1 cellular context compared by ENCODE assay signal in the genomic region with DNA sequence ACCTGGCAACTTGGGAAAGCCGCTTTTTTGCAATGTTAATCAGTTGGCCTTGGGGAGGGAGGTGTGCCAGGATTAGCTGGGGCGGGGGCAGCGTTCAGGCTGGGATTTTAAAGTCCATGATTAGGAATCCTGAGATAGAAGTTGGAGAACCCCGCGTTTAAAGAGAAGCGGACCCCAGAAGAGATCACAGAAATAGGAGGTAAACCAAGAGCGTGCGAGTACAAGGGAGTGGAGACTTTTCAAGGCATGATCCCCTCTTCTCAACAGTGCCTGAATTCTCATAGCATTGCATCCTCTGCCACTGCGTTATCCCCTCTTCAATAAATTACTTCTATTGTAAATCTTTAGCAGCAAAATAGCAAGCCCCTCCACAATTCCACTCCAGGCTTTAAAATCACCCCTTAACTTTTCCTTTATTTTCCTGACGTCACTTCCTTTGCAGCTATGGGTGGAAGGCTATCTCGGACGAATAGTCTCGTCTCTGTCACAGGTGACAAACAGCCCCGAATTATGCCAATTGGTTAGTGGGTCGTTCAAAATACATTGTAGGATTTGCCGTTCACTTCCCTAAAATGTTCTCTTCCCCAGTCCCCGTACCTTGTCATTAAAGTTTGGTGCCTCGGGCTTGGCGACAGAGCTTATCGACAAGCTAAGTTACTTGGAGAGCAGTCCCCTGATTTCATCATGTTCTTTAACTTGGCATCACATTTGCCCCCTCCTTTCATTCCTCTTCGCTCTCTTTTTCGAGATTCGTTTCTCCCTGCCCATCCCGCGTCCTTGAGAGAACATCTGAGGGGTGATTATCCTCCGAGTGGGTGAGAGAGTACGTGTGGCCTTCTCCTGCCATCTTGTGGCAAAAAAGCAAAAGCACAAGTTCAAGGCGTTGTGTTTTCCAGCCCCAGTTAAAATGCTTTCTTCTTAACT.
TF ChIP-seq lines count a peak whose summit lies in the region.

No MANE protein-coding gene starts in this region.

TF ChIP-seq in SK-N-SH, 30 proteins besides CTCF, POLR2A, EP300 and RAD21 (continued from another document):
- TF ChIP-seq, protein P1, sequence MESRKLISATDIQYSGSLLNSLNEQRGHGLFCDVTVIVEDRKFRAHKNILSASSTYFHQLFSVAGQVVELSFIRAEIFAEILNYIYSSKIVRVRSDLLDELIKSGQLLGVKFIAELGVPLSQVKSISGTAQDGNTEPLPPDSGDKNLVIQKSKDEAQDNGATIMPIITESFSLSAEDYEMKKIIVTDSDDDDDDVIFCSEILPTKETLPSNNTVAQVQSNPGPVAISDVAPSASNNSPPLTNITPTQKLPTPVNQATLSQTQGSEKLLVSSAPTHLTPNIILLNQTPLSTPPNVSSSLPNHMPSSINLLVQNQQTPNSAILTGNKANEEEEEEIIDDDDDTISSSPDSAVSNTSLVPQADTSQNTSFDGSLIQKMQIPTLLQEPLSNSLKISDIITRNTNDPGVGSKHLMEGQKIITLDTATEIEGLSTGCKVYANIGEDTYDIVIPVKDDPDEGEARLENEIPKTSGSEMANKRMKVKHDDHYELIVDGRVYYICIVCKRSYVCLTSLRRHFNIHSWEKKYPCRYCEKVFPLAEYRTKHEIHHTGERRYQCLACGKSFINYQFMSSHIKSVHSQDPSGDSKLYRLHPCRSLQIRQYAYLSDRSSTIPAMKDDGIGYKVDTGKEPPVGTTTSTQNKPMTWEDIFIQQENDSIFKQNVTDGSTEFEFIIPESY (IDR thresholded peaks at IDR 0.05; ENCODE audit: borderline replicate concordance, low read depth), result 0 out of 2 replicates have a peak, but pooled peaks have one; percentile 38
- TF ChIP-seq, protein P2, sequence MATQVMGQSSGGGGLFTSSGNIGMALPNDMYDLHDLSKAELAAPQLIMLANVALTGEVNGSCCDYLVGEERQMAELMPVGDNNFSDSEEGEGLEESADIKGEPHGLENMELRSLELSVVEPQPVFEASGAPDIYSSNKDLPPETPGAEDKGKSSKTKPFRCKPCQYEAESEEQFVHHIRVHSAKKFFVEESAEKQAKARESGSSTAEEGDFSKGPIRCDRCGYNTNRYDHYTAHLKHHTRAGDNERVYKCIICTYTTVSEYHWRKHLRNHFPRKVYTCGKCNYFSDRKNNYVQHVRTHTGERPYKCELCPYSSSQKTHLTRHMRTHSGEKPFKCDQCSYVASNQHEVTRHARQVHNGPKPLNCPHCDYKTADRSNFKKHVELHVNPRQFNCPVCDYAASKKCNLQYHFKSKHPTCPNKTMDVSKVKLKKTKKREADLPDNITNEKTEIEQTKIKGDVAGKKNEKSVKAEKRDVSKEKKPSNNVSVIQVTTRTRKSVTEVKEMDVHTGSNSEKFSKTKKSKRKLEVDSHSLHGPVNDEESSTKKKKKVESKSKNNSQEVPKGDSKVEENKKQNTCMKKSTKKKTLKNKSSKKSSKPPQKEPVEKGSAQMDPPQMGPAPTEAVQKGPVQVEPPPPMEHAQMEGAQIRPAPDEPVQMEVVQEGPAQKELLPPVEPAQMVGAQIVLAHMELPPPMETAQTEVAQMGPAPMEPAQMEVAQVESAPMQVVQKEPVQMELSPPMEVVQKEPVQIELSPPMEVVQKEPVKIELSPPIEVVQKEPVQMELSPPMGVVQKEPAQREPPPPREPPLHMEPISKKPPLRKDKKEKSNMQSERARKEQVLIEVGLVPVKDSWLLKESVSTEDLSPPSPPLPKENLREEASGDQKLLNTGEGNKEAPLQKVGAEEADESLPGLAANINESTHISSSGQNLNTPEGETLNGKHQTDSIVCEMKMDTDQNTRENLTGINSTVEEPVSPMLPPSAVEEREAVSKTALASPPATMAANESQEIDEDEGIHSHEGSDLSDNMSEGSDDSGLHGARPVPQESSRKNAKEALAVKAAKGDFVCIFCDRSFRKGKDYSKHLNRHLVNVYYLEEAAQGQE (IDR thresholded peaks at IDR 0.05; ENCODE audit: low read depth, low read length), result no peak
- TF ChIP-seq, protein P3, sequence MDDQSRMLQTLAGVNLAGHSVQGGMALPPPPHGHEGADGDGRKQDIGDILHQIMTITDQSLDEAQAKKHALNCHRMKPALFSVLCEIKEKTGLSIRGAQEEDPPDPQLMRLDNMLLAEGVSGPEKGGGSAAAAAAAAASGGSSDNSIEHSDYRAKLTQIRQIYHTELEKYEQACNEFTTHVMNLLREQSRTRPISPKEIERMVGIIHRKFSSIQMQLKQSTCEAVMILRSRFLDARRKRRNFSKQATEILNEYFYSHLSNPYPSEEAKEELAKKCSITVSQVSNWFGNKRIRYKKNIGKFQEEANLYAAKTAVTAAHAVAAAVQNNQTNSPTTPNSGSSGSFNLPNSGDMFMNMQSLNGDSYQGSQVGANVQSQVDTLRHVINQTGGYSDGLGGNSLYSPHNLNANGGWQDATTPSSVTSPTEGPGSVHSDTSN (IDR thresholded peaks at IDR 0.05), result no peak
